In genomic region chr22:37176464-37177061, GRCh38 we compare ENCODE assay signal across 8 cellular contexts. TPM values are rescaled to one million over a fixed set of nuclear protein-coding genes. Genes with fewer than 3 reads are reported as not detected.
DNase-seq lines count a peak whose midpoint lies in the region; ATAC-seq and TF ChIP-seq lines count a peak whose summit lies in the region.

No MANE protein-coding gene starts in this region.

- H3K4me2 ChIP-seq in mesendoderm (ENCODE audit: low read length) = no peak overlapping the region

- H3K4me3 ChIP-seq in gastroesophageal sphincter = peak overlapping the region in 1 of 2 donors; percentile 11
- peak overlapping the region; percentile 16 for H3K4me3 ChIP-seq in psoas muscle
- no peak overlapping the region for H3K4me3 ChIP-seq in mesendoderm (ENCODE audit: low read length)

- H3K18ac ChIP-seq in mesendoderm (ENCODE audit: low read length) = no peak overlapping the region

- no peak overlapping the region for H4K5ac ChIP-seq in mesendoderm (ENCODE audit: low read length)

- TF ChIP-seq CTCF in gastroesophageal sphincter (IDR thresholded peaks at IDR 0.05) (peak in 1 of 4 experiments; percentile 15), psoas muscle (IDR thresholded peaks at IDR 0.05) (no peak)

- H4K8ac ChIP-seq in mesendoderm (ENCODE audit: low read depth, low read length) = no peak overlapping the region

- H3K9me3 ChIP-seq in gastroesophageal sphincter = no peaks in the 10 kb centered on the region
- H3K9me3 ChIP-seq in psoas muscle = no peaks in the 10 kb centered on the region

- ATAC-seq in gastroesophageal sphincter (peak; percentile 83), psoas muscle (peak; percentile 46 to 73 (median 50)), GM18520 (IDR thresholded peaks at IDR 0.05; ENCODE audit: unreplicated experiment) (no peak), GM21447 (IDR thresholded peaks at IDR 0.05; ENCODE audit: unreplicated experiment) (no peak)

- WGBS in gastroesophageal sphincter (ENCODE audit: low coverage in 1 of 2), 2 donors = 7 to 40% methylated on average over 1 to 22 of the region's 23 CpGs
- 11 to 15% (median 14%) methylated on average over 21 to 23 of the region's 23 CpGs for WGBS in psoas muscle, 3 donors
- WGBS in mesendoderm (ENCODE audit: extremely low coverage, insufficient coverage, low lambda C conversion rate) = no CpG with 5 or more reads among the region's 23 CpGs

- H3K79me2 ChIP-seq in mesendoderm (ENCODE audit: control insufficient read depth, insufficient read depth, low read length) = no peaks in the 10 kb centered on the region

- DNase-seq in CMK (ENCODE audit: low read depth) = peak; percentile 65
- peak; percentile 68 for DNase-seq in SKM-1 treated with dmso at 0.1 percent for 144 hours (lab: John Stamatoyannopoulos, UW; ENCODE audit: unreplicated experiment)
- peak; percentile 69 to 85 for DNase-seq in psoas muscle
- no peak for DNase-seq in mesendoderm
- no peak for DNase-seq in activated CD8-positive, alpha-beta memory T cell treated with anti-CD3 and anti-CD28 coated beads for 24 hours

- no peak overlapping the region for H3K4ac ChIP-seq in mesendoderm (ENCODE audit: low read depth, low read length)

- H3K4me1 ChIP-seq in gastroesophageal sphincter (peaks cover 0 to 38% (median 25%) of the 10 kb centered on the region in 3 donors), psoas muscle (peaks cover 27% of the 10 kb centered on the region), mesendoderm (ENCODE audit: control insufficient read depth, low read depth, low read length) (no peaks in the 10 kb centered on the region)

- no peak for TF ChIP-seq EP300 in gastroesophageal sphincter (IDR thresholded peaks at IDR 0.05)

- H3K79me1 ChIP-seq in mesendoderm (ENCODE audit: low read length) = no peaks in the 10 kb centered on the region

- no peak overlapping the region for H2BK15ac ChIP-seq in mesendoderm (replicated peaks; ENCODE audit: low read depth)

- no peak overlapping the region for H2AK5ac ChIP-seq in mesendoderm (ENCODE audit: low read length)

- no peaks in the 10 kb centered on the region for H3K36me3 ChIP-seq in gastroesophageal sphincter
- H3K36me3 ChIP-seq in psoas muscle (ENCODE audit: insufficient read depth in 1 of 2, low read depth in 1 of 2) = no peaks in the 10 kb centered on the region
- no peaks in the 10 kb centered on the region for H3K36me3 ChIP-seq in mesendoderm (ENCODE audit: control insufficient read depth, insufficient read depth, low read length)

- TF ChIP-seq POLR2A in gastroesophageal sphincter (IDR thresholded peaks at IDR 0.05) = no peak

- no peak overlapping the region for H3K56ac ChIP-seq in mesendoderm (ENCODE audit: low read length)

- H3K9ac ChIP-seq in mesendoderm (ENCODE audit: low read length) = no peak overlapping the region

- H2BK120ac ChIP-seq in mesendoderm (ENCODE audit: low read depth, low read length) = no peak overlapping the region

- no peak overlapping the region for H3K23ac ChIP-seq in mesendoderm (ENCODE audit: low read length)

- H3K27ac ChIP-seq in gastroesophageal sphincter (peak overlapping the region in 3 of 4 donors; percentile 25 to 57 (median 57)), psoas muscle (peak overlapping the region; percentile 25), mesendoderm (ENCODE audit: low read depth, low read length) (no peak overlapping the region)

- H2BK5ac ChIP-seq in mesendoderm (ENCODE audit: low read length) = no peak overlapping the region

- intact Hi-C loops in psoas muscle (cut with DNase I) = no loop called here

- H3K27me3 ChIP-seq in gastroesophageal sphincter (no peaks in the 10 kb centered on the region), psoas muscle (ENCODE audit: insufficient read depth in 3 of 3, low read length in 2 of 3) (peaks cover 0 to 12% (median 7%) of the 10 kb centered on the region in 3 donors), mesendoderm (ENCODE audit: insufficient read depth, low read length, poor library complexity) (no peaks in the 10 kb centered on the region)

RNA-seq across cellular contexts. Expression of gene C1QTNF6, which starts 11.5 kb away (rescaled TPM):
- total RNA-seq in gastroesophageal sphincter (1 to 10 TPM in 2 of 4 donors, under 1 TPM in 2; 0.69 to 1.6 (median 1.1) TPM), psoas muscle (1 to 10 TPM in 3 of 4 donors, under 1 TPM in 1; 0.75 to 8.2 (median 1.0) TPM)
- 1 to 10 TPM in 2 of 3 donors, under 1 TPM in 1; 0.66 to 1.8 (median 1.1) TPM for polyA plus RNA-seq in psoas muscle
- polyA plus RNA-seq in mesendoderm (2013, experiment 1 of 2) = 1.8 TPM
- 2.5 TPM for polyA plus RNA-seq in mesendoderm (2013, experiment 2 of 2)

RNA-seq across cellular contexts. Expression of gene IL2RB, which starts 26.8 kb away (rescaled TPM):
- total RNA-seq in gastroesophageal sphincter = 1 to 10 TPM in 1 of 4 donors, under 1 TPM in 3; 0.07 to 3.1 (median 0.29) TPM
- 1 to 10 TPM in 1 of 4 donors, under 1 TPM in 3; 0.54 to 1.5 (median 0.77) TPM for total RNA-seq in psoas muscle
- polyA plus RNA-seq in psoas muscle = under 1 TPM; 0.07 to 0.10 (median 0.10) TPM
- 1.2 TPM for polyA plus RNA-seq in mesendoderm (2013, experiment 1 of 2)
- polyA plus RNA-seq in mesendoderm (2013, experiment 2 of 2) = 1.2 TPM

RNA-seq across cellular contexts. Expression of gene SSTR3, which starts 35.7 kb away (rescaled TPM):
- not detected for total RNA-seq in gastroesophageal sphincter
- not detected for total RNA-seq in psoas muscle
- under 1 TPM in 1 of 3 donors, not detected in 2; 0.01 TPM for polyA plus RNA-seq in psoas muscle
- polyA plus RNA-seq in mesendoderm (2013, experiment 1 of 2) = 0.03 TPM
- 0.01 TPM for polyA plus RNA-seq in mesendoderm (2013, experiment 2 of 2)

Comparison
In these comparisons a context has a peak if more than half of its experiments do, and no peak if none do; other contexts are left out.
1. DNase-seq: peak in CMK (single experiment), SKM-1 treated with dmso at 0.1 percent for 144 hours (single experiment) and psoas muscle (2 of 2); none in mesendoderm (single experiment) and activated CD8-positive, alpha-beta memory T cell treated with anti-CD3 and anti-CD28 coated beads for 24 hours (single experiment).
2. ATAC-seq: peak in gastroesophageal sphincter (single experiment) and psoas muscle (4 of 4); none in GM18520 (single experiment) and GM21447 (single experiment).